In the genomic region with DNA sequence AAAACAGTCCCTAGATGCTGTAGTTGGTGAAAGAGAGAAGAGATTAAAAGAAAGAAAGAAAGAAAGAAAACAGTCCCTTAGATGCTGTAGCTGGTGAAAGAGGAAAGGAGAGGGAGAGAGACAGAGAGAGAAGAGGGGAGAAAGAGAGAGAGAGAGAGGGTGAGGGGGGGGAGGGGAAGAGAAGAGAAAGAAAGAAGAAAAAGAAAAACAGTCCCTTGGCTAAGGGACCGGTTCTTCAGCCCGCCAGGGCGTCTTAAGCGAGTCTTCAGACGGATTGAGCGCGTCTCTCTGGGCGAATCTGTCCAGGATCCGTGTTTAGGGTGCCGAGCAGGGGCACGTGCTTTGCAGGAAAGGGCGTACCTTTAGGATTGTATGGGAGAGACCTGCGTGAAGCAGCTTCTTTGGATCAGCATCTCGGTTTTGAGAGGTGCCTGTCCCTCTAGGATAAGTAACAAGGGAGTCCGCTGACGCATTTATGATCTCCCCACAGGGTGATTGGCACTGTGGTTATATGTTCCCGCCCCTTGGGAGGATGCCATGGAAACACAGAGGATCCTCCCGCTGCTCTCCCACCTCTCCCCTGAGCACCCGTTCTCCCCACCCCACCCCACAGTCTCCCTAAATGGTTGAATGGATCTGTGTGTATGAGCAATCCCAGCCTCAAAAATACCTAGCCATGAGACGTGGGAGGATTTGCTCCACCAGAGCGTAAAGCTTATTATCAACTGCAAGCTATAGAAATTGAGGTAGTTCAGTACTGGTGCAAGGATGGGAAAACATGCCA, we compare ENCODE assay signal across 8 cellular contexts. TPM values are rescaled to one million over a fixed set of nuclear protein-coding genes. Genes with fewer than 3 reads are reported as not detected.
DNase-seq lines count a peak whose midpoint lies in the region; ATAC-seq lines count a peak whose summit lies in the region.

No MANE protein-coding gene starts in this region.

- no peaks in the 10 kb centered on the region for H3K27me3 Mint-ChIP-seq in activated naive CD8-positive, alpha-beta T cell

- peak; percentile 30 for DNase-seq in NCI-H526 treated with DMSO at 0.1 percent for 48 hours (lab: John Stamatoyannopoulos, UW)
- peak; percentile 67 for DNase-seq in globus pallidus (ENCODE audit: low spot score)
- DNase-seq in occipital lobe (lab: John Stamatoyannopoulos, UW) = peak; percentile 76
- DNase-seq in NK-92 (lab: John Stamatoyannopoulos, UW; ENCODE audit: unreplicated experiment) = no peak
- no peak for DNase-seq in NCI-H2107 (lab: John Stamatoyannopoulos, UW)

- no peaks in the 10 kb centered on the region for H3K9me3 ChIP-seq in BLaER1 treated with 17β-estradiol and CSF1 and Interleukin-3, amounts not matched to agents 10 nM and 100 nM (replicated peaks in 1 of 11)

- no peaks in the 10 kb centered on the region for H3K27me3 ChIP-seq in BLaER1 treated with 17β-estradiol and CSF1 and Interleukin-3, amounts not matched to agents 10 nM and 100 nM

- peak overlapping the region; percentile 83 to 93 (median 89) for H3K4me2 ChIP-seq in BLaER1 treated with 17β-estradiol and CSF1 and Interleukin-3, amounts not matched to agents 10 nM and 100 nM

- H3K27ac ChIP-seq in BLaER1 treated with 17β-estradiol and CSF1 and Interleukin-3, amounts not matched to agents 10 nM and 100 nM = peak overlapping the region; percentile 61 to 99 (median 97)

- H3K4me1 Mint-ChIP-seq in activated naive CD8-positive, alpha-beta T cell (ENCODE audit: low read depth) = peaks cover 30% of the 10 kb centered on the region

- H3K4me3 Mint-ChIP-seq in activated naive CD8-positive, alpha-beta T cell = peak overlapping the region; percentile 89

- peak overlapping the region; percentile 96 for H3K27ac Mint-ChIP-seq in activated naive CD8-positive, alpha-beta T cell

- peak overlapping the region; percentile 85 to 99 (median 95) for H3K9ac ChIP-seq in BLaER1 treated with 17β-estradiol and CSF1 and Interleukin-3, amounts not matched to agents 10 nM and 100 nM

- no peaks in the 10 kb centered on the region for H3K9me3 Mint-ChIP-seq in activated naive CD8-positive, alpha-beta T cell (ENCODE audit: low read depth)

- H3K4me1 ChIP-seq in BLaER1 treated with 17β-estradiol and CSF1 and Interleukin-3, amounts not matched to agents 10 nM and 100 nM = peaks cover 21 to 38% (median 30%) of the 10 kb centered on the region in 10 experiments

- H3K36me3 Mint-ChIP-seq in activated naive CD8-positive, alpha-beta T cell = no peaks in the 10 kb centered on the region

- H4K20me1 ChIP-seq in BLaER1 treated with 17β-estradiol and CSF1 and Interleukin-3, amounts not matched to agents 10 nM and 100 nM = no peaks in the 10 kb centered on the region

- no peaks in the 10 kb centered on the region for H3K36me3 ChIP-seq in BLaER1 treated with 17β-estradiol and CSF1 and Interleukin-3, amounts not matched to agents 10 nM and 100 nM

- ATAC-seq in GM18861 (IDR thresholded peaks at IDR 0.05; ENCODE audit: unreplicated experiment) = peak; percentile 19

- peak overlapping the region; percentile 67 to 86 (median 76) for H3K4me3 ChIP-seq in BLaER1 treated with 17β-estradiol and CSF1 and Interleukin-3, amounts not matched to agents 10 nM and 100 nM

RNA-seq across cellular contexts. Expression of a gene that starts 16.7 kb away (rescaled TPM):
- total RNA-seq in occipital lobe = 0.31 TPM

RNA-seq across cellular contexts. Expression of a gene that starts 16.8 kb away (rescaled TPM):
- 0.62 TPM for total RNA-seq in occipital lobe

RNA-seq across cellular contexts. Expression of a gene that starts 36.9 kb away (rescaled TPM):
- total RNA-seq in occipital lobe = 1.6 TPM

Comparison
In these comparisons a context has a peak if more than half of its experiments do, and no peak if none do; other contexts are left out.
1. DNase-seq: peak in NCI-H526 treated with DMSO at 0.1 percent for 48 hours (single experiment), globus pallidus (single experiment) and occipital lobe (single experiment); none in NK-92 (single experiment) and NCI-H2107 (single experiment).